Comparison of ENCODE assay signal across 22 cellular contexts in genomic region chr22:17884084-17884483, GRCh38.
DNase-seq lines count a peak whose midpoint lies in the region; ATAC-seq and TF ChIP-seq lines count a peak whose summit lies in the region.
"Had no signal": no experiment of that assay in that cellular context is flagged by ENCODE, and none has a peak within 500 bp of the region (broad histone marks: within the 10 kb centered on the region; RNA-seq: fewer than 3 reads in every experiment).

No MANE protein-coding gene starts in this region.

- ATAC-seq in Right ventricle myocardium superior (ENCODE audit: poor library complexity) (peak; percentile 40), left cardiac atrium (no peak), heart right ventricle (peak in 5 of 8 donors; percentile 14 to 66 (median 40)), HG03342 (IDR thresholded peaks at IDR 0.05; ENCODE audit: unreplicated experiment) (no peak), HG02623 (IDR thresholded peaks at IDR 0.05; ENCODE audit: unreplicated experiment) (no peak)
- ATAC-seq: activated CD4-positive, CD25-positive, alpha-beta regulatory T cell treated with anti-CD3 and anti-CD28 coated beads, Interleukin-2, amount 50 U/mL, for 24 hours; activated CD8-positive, alpha-beta T cell treated with anti-CD3 and anti-CD28 coated beads, Interleukin-2, amount 10 ng/mL, durations not matched to agents 7 days and 5 days; naive thymus-derived CD8-positive, alpha-beta T cell had no signal

- H3K9me3 ChIP-seq in heart right ventricle: no peaks in the 10 kb centered on the region
- no peaks in the 10 kb centered on the region for H3K9me3 ChIP-seq in WERI-Rb-1 (ENCODE audit: severe bottlenecking)
- H3K9me3 ChIP-seq: pancreas had no signal

- H3K27me3 Mint-ChIP-seq in neural crest cell (ENCODE audit: low read depth): no peaks in the 10 kb centered on the region
- H3K27me3 Mint-ChIP-seq: naive thymus-derived CD8-positive, alpha-beta T cell; stimulated activated naive CD8-positive, alpha-beta T cell treated with anti-CD3 and anti-CD28 coated beads, Interleukin-15, Interleukin-2, amounts not matched to agents 100 ng/mL and 50 ng/mL, for 24 hours; type B pancreatic cell had no signal

- peak overlapping the region; percentile 75 for H3K27ac Mint-ChIP-seq in neural crest cell (ENCODE audit: unreplicated experiment)
- H3K27ac Mint-ChIP-seq: activated CD8-positive, alpha-beta T cell treated with anti-CD3 and anti-CD28 coated beads, Interleukin-2, amount 10 ng/mL, durations not matched to agents 7 days and 5 days; activated naive CD4-positive, alpha-beta T cell treated with anti-CD3 and anti-CD28 coated beads for 36 hours; stimulated activated naive CD8-positive, alpha-beta T cell treated with anti-CD3 and anti-CD28 coated beads, Interleukin-15, Interleukin-2, amounts not matched to agents 100 ng/mL and 50 ng/mL, for 24 hours; type B pancreatic cell had no signal

- H3K27ac ChIP-seq in heart right ventricle (peak overlapping the region in 7 of 10 donors; percentile 11 to 55 (median 48)), WERI-Rb-1 (no peak overlapping the region)

- WGBS in heart right ventricle, 2 donors: 41 to 42% methylated on average over 6 of the region's 6 CpGs

- H3K4me1 ChIP-seq in heart right ventricle: peaks cover 0 to 36% (median 19%) of the 10 kb centered on the region in 9 donors
- H3K4me1 ChIP-seq: pancreas had no signal

- H3K36me3 Mint-ChIP-seq in neural crest cell (ENCODE audit: low read depth): peaks cover 14% of the 10 kb centered on the region

- TF ChIP-seq CTCF in heart right ventricle (IDR thresholded peaks at IDR 0.05) (no peak), neural crest cell (conservative IDR thresholded peaks at IDR 0.05) (no peak), WERI-Rb-1 (IDR thresholded peaks at IDR 0.05; ENCODE audit: low read depth, low read length) (no peak)

- intact Hi-C loops in Right ventricle myocardium superior (cut with DNase I): no loop called here
- intact Hi-C loops in left cardiac atrium (cut with DNase I): loop anchor here in 1 of 2 donors (5.0 kb wide), 1 partner anchor 52 kb away; no protein-coding TSS in a partner anchor
- intact Hi-C loops in heart right ventricle (cut with DNase I): loop anchor here in 1 of 10 donors (10.0 kb wide), 1 partner anchor 139 kb away; no protein-coding TSS in a partner anchor

- H3K4me3 Mint-ChIP-seq in neural crest cell: no peak overlapping the region
- H3K4me3 Mint-ChIP-seq: activated CD8-positive, alpha-beta T cell treated with anti-CD3 and anti-CD28 coated beads, Interleukin-2, amount 10 ng/mL, durations not matched to agents 7 days and 5 days; activated naive CD4-positive, alpha-beta T cell treated with anti-CD3 and anti-CD28 coated beads for 36 hours; naive thymus-derived CD8-positive, alpha-beta T cell; stimulated activated naive CD8-positive, alpha-beta T cell treated with anti-CD3 and anti-CD28 coated beads, Interleukin-15, Interleukin-2, amounts not matched to agents 100 ng/mL and 50 ng/mL, for 24 hours; type B pancreatic cell had no signal

- H3K36me3 ChIP-seq in heart right ventricle: peaks cover 0 to 99% (median 36%) of the 10 kb centered on the region in 9 donors
- peaks cover 50% of the 10 kb centered on the region for H3K36me3 ChIP-seq in WERI-Rb-1

- no peak overlapping the region for H3K4me3 ChIP-seq in heart right ventricle
- no peak overlapping the region for H3K4me3 ChIP-seq in WERI-Rb-1 (ENCODE audit: low read depth, low read length)
- H3K4me3 ChIP-seq: pancreas had no signal

- DNase-seq in Right ventricle myocardium superior (no peak), left cardiac atrium (no peak), heart right ventricle (no peak), neural crest cell (ENCODE audit: low read depth, low spot score) (no peak), NCI-H1436 treated with DMSO at 0.1 percent for 48 hours (lab: John Stamatoyannopoulos, UW) (no peak), WERI-Rb-1 (no peak)
- DNase-seq: activated CD8-positive, alpha-beta T cell treated with anti-CD3 and anti-CD28 coated beads, Interleukin-2, amount 10 ng/mL, durations not matched to agents 7 days and 5 days; activated naive CD4-positive, alpha-beta T cell treated with anti-CD3 and anti-CD28 coated beads for 36 hours; activated T-cell treated with anti-CD3 and anti-CD28 coated beads, Interleukin-2, amount 50 U/mL, for 1 hour; Calu3; effector CD8-positive, alpha-beta T cell; EL; mesenchymal stem cell; naive thymus-derived CD8-positive, alpha-beta T cell; small intestine; stimulated activated CD4-positive, alpha-beta T cell treated with anti-CD3 and anti-CD28 coated beads, Interleukin-2, amount 100 ng/mL, for 48 hours had no signal

- H3K27me3 ChIP-seq in heart right ventricle (no peaks in the 10 kb centered on the region), WERI-Rb-1 (ENCODE audit: insufficient read depth, low read depth, severe bottlenecking) (no peaks in the 10 kb centered on the region)
- H3K27me3 ChIP-seq: pancreas had no signal

- H3K4me1 Mint-ChIP-seq in neural crest cell: no peaks in the 10 kb centered on the region

- no peaks in the 10 kb centered on the region for H3K9me3 Mint-ChIP-seq in neural crest cell
- H3K9me3 Mint-ChIP-seq: activated naive CD4-positive, alpha-beta T cell treated with anti-CD3 and anti-CD28 coated beads for 36 hours; naive thymus-derived CD8-positive, alpha-beta T cell; stimulated activated naive CD8-positive, alpha-beta T cell treated with anti-CD3 and anti-CD28 coated beads, Interleukin-15, Interleukin-2, amounts not matched to agents 100 ng/mL and 50 ng/mL, for 24 hours; type B pancreatic cell had no signal

Comparison
In these comparisons a context has a peak if more than half of its experiments do, and no peak if none do; other contexts are left out.
1. ATAC-seq: peak in Right ventricle myocardium superior (single experiment) and heart right ventricle (5 of 8); none in left cardiac atrium (0 of 2), HG03342 (single experiment) and HG02623 (single experiment).